Comparison of ENCODE assay signal across 9 cellular contexts in genomic region chr22:35381424-35381772, GRCh38. TPM values are rescaled to one million over a fixed set of nuclear protein-coding genes. Genes with fewer than 3 reads are reported as not detected.
A peak's percentile ranks its signal among the peaks of the same experiment; 100 is the strongest.
DNase-seq lines count a peak whose midpoint lies in the region; ATAC-seq, FAIRE-seq and TF ChIP-seq lines count a peak whose summit lies in the region.
"Had no signal": no experiment of that assay in that cellular context is flagged by ENCODE, and none has a peak within 500 bp of the region (broad histone marks: within the 10 kb centered on the region; RNA-seq: fewer than 3 reads in every experiment).

No MANE protein-coding gene starts in this region.

- H3K4me3 ChIP-seq in A549 (peak overlapping the region; percentile 79), coronary artery (peak overlapping the region; percentile 89), muscle layer of colon (ENCODE audit: low read depth in 1 of 2, low read length in 2 of 2) (peak overlapping the region; percentile 61 to 74)

- TF ChIP-seq EP300 in A549 (IDR thresholded peaks at IDR 0.05), result no peak

- peaks cover 2% of the 10 kb centered on the region for H3K27me3 Mint-ChIP-seq in IgD-negative memory B cell

- H3K4me1 ChIP-seq in A549 (peaks cover 65% of the 10 kb centered on the region), muscle layer of colon (ENCODE audit: insufficient read depth, low read length) (peaks cover 30% of the 10 kb centered on the region)

- H3K36me3 Mint-ChIP-seq in IgD-negative memory B cell, result no peaks in the 10 kb centered on the region

- ATAC-seq in A549 (peak; percentile 9 to 15; a peak in 4 of 6 replicates), GM21367 (IDR thresholded peaks at IDR 0.05; ENCODE audit: unreplicated experiment) (no peak)

- H3K36me3 ChIP-seq in muscle layer of colon (ENCODE audit: insufficient read depth, low read length), result no peaks in the 10 kb centered on the region

- no peaks in the 10 kb centered on the region for H3K9me3 Mint-ChIP-seq in IgD-negative memory B cell

- no peak for TF ChIP-seq RAD21 in A549 (conservative IDR thresholded peaks at IDR 0.05 in 1 of 2, IDR thresholded peaks at IDR 0.05 in 1 of 2)

- H3K27me3 ChIP-seq in muscle layer of colon (ENCODE audit: control insufficient read depth in 1 of 2, insufficient read depth in 2 of 2, low read length in 2 of 2), result no peaks in the 10 kb centered on the region

- H3K27ac ChIP-seq in A549 (peak overlapping the region; percentile 95 to 99), coronary artery (peak overlapping the region; percentile 79 to 96), muscle layer of colon (ENCODE audit: low read depth, low read length) (peak overlapping the region; percentile 86)

- peak overlapping the region; percentile 29 for H3K9ac ChIP-seq in muscle layer of colon (ENCODE audit: low read length)

- H3K27ac Mint-ChIP-seq in IgD-negative memory B cell, result peak overlapping the region in 2 of 3 donors; percentile 59 to 74

- no peak for FAIRE-seq in A549 (lab: Jason Lieb, UNC)

- peak overlapping the region; percentile 82 to 95 (median 88) for H3K4me3 Mint-ChIP-seq in IgD-negative memory B cell

- no peak for TF ChIP-seq CTCF in A549 (IDR thresholded peaks at IDR 0.05)
- TF ChIP-seq CTCF in coronary artery (IDR thresholded peaks at IDR 0.05), result no peak

- H3K4me2 ChIP-seq in A549, result peak overlapping the region; percentile 92

- POLR2A ChIA-PET in A549 (lab: Yijun Ruan, JAX), result interaction anchor here (0.6 to 2.1 kb wide), 6 partner anchors 9 to 30 kb away, joined by 3 to 20 read pairs (median 4); no protein-coding TSS in a partner anchor

- 7% methylated on average over 4 of the region's 4 CpGs for WGBS in A549 (ENCODE audit: missing lambda C conversion rate)

- DNase-seq in A549 (ENCODE audit: low read depth in 1 of 2, low spot score in 1 of 2) (no peak), coronary artery (ENCODE audit: low spot score) (no peak), iPS-NIHi11 (ENCODE audit: low spot score) (no peak), NCI-H2107 treated with DMSO at 0.1 percent for 48 hours (lab: John Stamatoyannopoulos, UW; ENCODE audit: unreplicated experiment) (no peak), GM19238 (ENCODE audit: insufficient read length, low spot score) (no peak)
- DNase-seq: NCI-H187 treated with DMSO at 0.1 percent for 48 hours had no signal

- no peaks in the 10 kb centered on the region for H3K9me3 ChIP-seq in A549
- no peaks in the 10 kb centered on the region for H3K9me3 ChIP-seq in muscle layer of colon (ENCODE audit: low read length)

- TF ChIP-seq POLR2A in A549 (IDR thresholded peaks at IDR 0.05; ENCODE audit: low read length), result no peak

- CTCF ChIA-PET in A549 (lab: Yijun Ruan, JAX), result interaction anchor here (0.7 to 4.1 kb wide), 8 partner anchors 10 to 903 kb away, joined by 3 to 17 read pairs (median 4); no protein-coding TSS in a partner anchor

- H3K4me1 Mint-ChIP-seq in IgD-negative memory B cell, result peaks cover 27 to 42% (median 32%) of the 10 kb centered on the region in 3 donors

TF ChIP-seq in A549, 52 proteins besides CTCF, POLR2A, EP300 and RAD21:
- TF ChIP-seq CHD2 (IDR thresholded peaks at IDR 0.05; ENCODE audit: low read length, partially characterized antibody), result no peak
- no peak for TF ChIP-seq ESRRA (IDR thresholded peaks at IDR 0.05; ENCODE audit: borderline replicate concordance, low read length)
- TF ChIP-seq HDAC2 (IDR thresholded peaks at IDR 0.05), result no peak
- no peak for TF ChIP-seq EHF (CRISPR knock-in tag; IDR thresholded peaks at IDR 0.05)
- no peak for TF ChIP-seq KDM5A (IDR thresholded peaks at IDR 0.05)
- TF ChIP-seq NR3C1 (IDR thresholded peaks at IDR 0.05), result no peak

RNA-seq across cellular contexts. Expression of gene HMOX1, which starts 0.5 kb away (rescaled TPM):
- polyA plus RNA-seq in A549 (2011; rRNA removed), result 97.7 and 129 TPM in 2 replicates
- polyA plus RNA-seq in A549 (2012; cell fraction: cytosol; rRNA removed), result 295 and 372 TPM in 2 replicates
- polyA plus RNA-seq in A549 (2012; cell fraction: nucleus; rRNA removed), result 385 and 449 TPM in 2 replicates
- 374 to 506 TPM (median 426 TPM) in 3 replicates for polyA plus RNA-seq in A549 (2017; fragmentation: RNase III; extraction: RNeasy Plus Mini Kit Qiagen cat#74134 plus additional on column Dnase treatment)
- polyA minus RNA-seq in A549 (2011; rRNA and poly(A)+ RNA removed), result 71.2 and 79.3 TPM in 2 replicates
- polyA plus RNA-seq in IgD-negative memory B cell, result 28.7 TPM

RNA-seq across cellular contexts. Expression of gene MCM5, which starts 18.5 kb away (rescaled TPM):
- 44.5 and 50.2 TPM in 2 replicates for polyA plus RNA-seq in A549 (2011; rRNA removed)
- 111 and 131 TPM in 2 replicates for polyA plus RNA-seq in A549 (2012; cell fraction: cytosol; rRNA removed)
- 252 and 280 TPM in 2 replicates for polyA plus RNA-seq in A549 (2012; cell fraction: nucleus; rRNA removed)
- polyA plus RNA-seq in A549 (2017; fragmentation: RNase III; extraction: RNeasy Plus Mini Kit Qiagen cat#74134 plus additional on column Dnase treatment), result 94.4 to 99.1 TPM (median 98.1 TPM) in 3 replicates
- 92.2 and 97.7 TPM in 2 replicates for polyA minus RNA-seq in A549 (2011; rRNA and poly(A)+ RNA removed)
- polyA plus RNA-seq in IgD-negative memory B cell, result 78.2 TPM
